1 cellular context compared by ENCODE assay signal in the genomic region with DNA sequence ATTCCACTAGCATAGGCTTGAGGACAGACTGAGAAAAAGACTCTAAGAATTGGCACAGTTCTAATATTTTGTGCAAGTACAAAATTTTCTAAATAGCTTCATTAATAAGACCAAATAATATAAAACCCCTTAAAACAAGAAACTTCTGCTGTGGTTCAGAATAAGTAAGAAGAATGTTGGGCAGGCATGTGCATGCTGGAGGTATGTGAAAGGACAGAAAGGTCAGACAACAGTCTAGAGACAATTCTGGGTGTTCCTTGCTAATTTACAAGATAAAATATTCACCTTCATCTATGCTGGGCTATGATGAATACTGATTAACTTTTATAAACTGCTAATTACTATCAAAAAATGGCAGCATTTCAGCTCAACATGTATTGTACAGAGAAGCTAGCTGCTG.
A peak's percentile ranks its signal among the peaks of the same experiment; 100 is the strongest.
TF ChIP-seq lines count a peak whose summit lies in the region.

No MANE protein-coding gene starts in this region.

TF ChIP-seq in IMR-90, 13 proteins besides CTCF, POLR2A, EP300 and RAD21:
- TF ChIP-seq, protein P1, sequence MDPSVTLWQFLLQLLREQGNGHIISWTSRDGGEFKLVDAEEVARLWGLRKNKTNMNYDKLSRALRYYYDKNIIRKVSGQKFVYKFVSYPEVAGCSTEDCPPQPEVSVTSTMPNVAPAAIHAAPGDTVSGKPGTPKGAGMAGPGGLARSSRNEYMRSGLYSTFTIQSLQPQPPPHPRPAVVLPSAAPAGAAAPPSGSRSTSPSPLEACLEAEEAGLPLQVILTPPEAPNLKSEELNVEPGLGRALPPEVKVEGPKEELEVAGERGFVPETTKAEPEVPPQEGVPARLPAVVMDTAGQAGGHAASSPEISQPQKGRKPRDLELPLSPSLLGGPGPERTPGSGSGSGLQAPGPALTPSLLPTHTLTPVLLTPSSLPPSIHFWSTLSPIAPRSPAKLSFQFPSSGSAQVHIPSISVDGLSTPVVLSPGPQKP (IDR thresholded peaks at IDR 0.05; ENCODE audit: borderline replicate concordance, low read depth, low read length) = no peak
- no peak for TF ChIP-seq FOS (IDR thresholded peaks at IDR 0.05; ENCODE audit: low read depth, low read length)
- TF ChIP-seq BHLHE40 (IDR thresholded peaks at IDR 0.05; ENCODE audit: low read depth, low read length) = peak; percentile 6; the same call in 1 of the 2 replicates
